Comparison of ENCODE assay signal across 9 cellular contexts in genomic region chr7:130918129-130919052, GRCh38.
DNase-seq lines count a peak whose midpoint lies in the region; ATAC-seq and TF ChIP-seq lines count a peak whose summit lies in the region.
"Had no signal": no experiment of that assay in that cellular context is flagged by ENCODE, and none has a peak within 500 bp of the region (broad histone marks: within the 10 kb centered on the region; RNA-seq: fewer than 3 reads in every experiment).

No MANE protein-coding gene starts in this region.

- H3K4me1 ChIP-seq in esophagus squamous epithelium = peaks cover 49 to 99% (median 67%) of the 10 kb centered on the region in 3 donors

- no peaks in the 10 kb centered on the region; the same call in 1 of the 2 replicates for H3K9me3 Mint-ChIP-seq in HFFc6
- H3K9me3 Mint-ChIP-seq in T-helper 2 cell treated with Interferon-gamma antibody and Interleukin-4, amounts not matched to agents 5 μg/mL and 100 μg/mL, for 36 hours = no peaks in the 10 kb centered on the region

- H3K27ac Mint-ChIP-seq in HFFc6 = peak overlapping the region; percentile 94
- peak overlapping the region; percentile 85 for H3K27ac Mint-ChIP-seq in T-helper 2 cell treated with Interferon-gamma antibody and Interleukin-4, amounts not matched to agents 5 μg/mL and 100 μg/mL, for 36 hours

- 55 to 60% methylated on average over 11 of the region's 11 CpGs for WGBS in esophagus squamous epithelium, 2 donors

- DNase-seq in HFFc6 = no peak
- peak; percentile 73 for DNase-seq in T-helper 2 cell treated with Interferon-gamma antibody and Interleukin-4, amounts not matched to agents 5 μg/mL and 100 μg/mL, for 36 hours (ENCODE audit: low spot score)
- DNase-seq in esophagus squamous epithelium (lab: John Stamatoyannopoulos, UW) = no peak
- DNase-seq in stimulated activated CD8-positive, alpha-beta memory T cell treated with anti-CD3 and anti-CD28 coated beads, Interleukin-4, amount 100 ng/mL, for 48 hours = peak; percentile 48
- DNase-seq in iPS-NIHi11 (ENCODE audit: low spot score) = no peak
- DNase-seq: cerebellar nuclear complex had no signal

- no peak for ATAC-seq in GM19455 (IDR thresholded peaks at IDR 0.05; ENCODE audit: unreplicated experiment)
- ATAC-seq in GM21447 (IDR thresholded peaks at IDR 0.05; ENCODE audit: unreplicated experiment) = no peak

- no peaks in the 10 kb centered on the region for H3K9me3 ChIP-seq in esophagus squamous epithelium

- peak overlapping the region; percentile 76 for H3K4me3 Mint-ChIP-seq in HFFc6
- H3K4me3 Mint-ChIP-seq in T-helper 2 cell treated with Interferon-gamma antibody and Interleukin-4, amounts not matched to agents 5 μg/mL and 100 μg/mL, for 36 hours = peak overlapping the region; percentile 66

- peak overlapping the region; percentile 79 to 96 (median 90) for H3K27ac ChIP-seq in esophagus squamous epithelium

- H3K36me3 ChIP-seq in esophagus squamous epithelium = peaks cover 0 to 7% (median 0%) of the 10 kb centered on the region in 3 donors

- peaks cover 4% of the 10 kb centered on the region; the same call in 1 of the 2 replicates for H3K27me3 Mint-ChIP-seq in HFFc6 (ENCODE audit: insufficient read depth)
- no peaks in the 10 kb centered on the region for H3K27me3 Mint-ChIP-seq in T-helper 2 cell treated with Interferon-gamma antibody and Interleukin-4, amounts not matched to agents 5 μg/mL and 100 μg/mL, for 36 hours (ENCODE audit: low read depth)

- no peak for TF ChIP-seq POLR2A in esophagus squamous epithelium (IDR thresholded peaks at IDR 0.05)

- no peak for TF ChIP-seq CTCF in HFFc6 (IDR thresholded peaks at IDR 0.05)
- no peak for TF ChIP-seq CTCF in esophagus squamous epithelium (IDR thresholded peaks at IDR 0.05)

- intact Hi-C loops in esophagus squamous epithelium (cut with DNase I) = no loop called here

- peaks cover 32% of the 10 kb centered on the region for H3K36me3 Mint-ChIP-seq in HFFc6 (ENCODE audit: low read depth)
- H3K36me3 Mint-ChIP-seq in T-helper 2 cell treated with Interferon-gamma antibody and Interleukin-4, amounts not matched to agents 5 μg/mL and 100 μg/mL, for 36 hours (ENCODE audit: low read depth) = peaks cover 67% of the 10 kb centered on the region

- H3K4me1 Mint-ChIP-seq in HFFc6 (ENCODE audit: low read depth) = peaks cover 100% of the 10 kb centered on the region
- peaks cover 79% of the 10 kb centered on the region for H3K4me1 Mint-ChIP-seq in T-helper 2 cell treated with Interferon-gamma antibody and Interleukin-4, amounts not matched to agents 5 μg/mL and 100 μg/mL, for 36 hours (ENCODE audit: low read depth)

- H3K27me3 ChIP-seq in esophagus squamous epithelium = no peaks in the 10 kb centered on the region

- H3K4me3 ChIP-seq in esophagus squamous epithelium = no peak overlapping the region
- H3K4me3 ChIP-seq: lung had no signal

Comparison
In these comparisons a context has a peak if more than half of its experiments do, and no peak if none do; other contexts are left out.
1. DNase-seq: peak in T-helper 2 cell treated with Interferon-gamma antibody and Interleukin-4, amounts not matched to agents 5 μg/mL and 100 μg/mL, for 36 hours (single experiment) and stimulated activated CD8-positive, alpha-beta memory T cell treated with anti-CD3 and anti-CD28 coated beads, Interleukin-4, amount 100 ng/mL, for 48 hours (single experiment); none in HFFc6 (single experiment), esophagus squamous epithelium (single experiment) and iPS-NIHi11 (single experiment).